21 cellular contexts compared by ENCODE assay signal in the genomic region with DNA sequence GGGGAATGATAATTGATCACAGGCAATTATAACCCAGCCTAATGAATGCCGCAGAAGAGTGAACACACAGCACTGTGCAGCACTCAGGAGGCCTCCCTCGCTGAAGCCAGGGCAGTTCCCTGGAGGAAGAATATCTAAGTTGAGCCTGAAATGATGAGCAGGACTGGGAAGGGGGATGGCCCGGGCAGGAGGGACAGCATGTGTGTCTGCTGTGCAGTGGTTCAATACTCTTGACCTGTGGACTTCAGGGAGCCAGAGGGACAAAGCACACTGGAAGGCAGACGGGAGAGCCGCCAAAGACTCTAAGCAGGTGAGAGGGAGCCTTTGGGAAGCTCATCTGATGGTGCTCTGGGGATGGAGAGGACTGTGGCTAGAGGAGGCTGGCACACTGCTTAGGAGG.
DNase-seq lines count a peak whose midpoint lies in the region; ATAC-seq, FAIRE-seq and TF ChIP-seq lines count a peak whose summit lies in the region.
"Had no signal": no experiment of that assay in that cellular context is flagged by ENCODE, and none has a peak within 500 bp of the region (broad histone marks: within the 10 kb centered on the region; RNA-seq: fewer than 3 reads in every experiment).

No MANE protein-coding gene starts in this region.

- no peak overlapping the region for H3K4me3 Mint-ChIP-seq in stimulated activated effector memory CD8-positive, alpha-beta T cell treated with anti-CD3 and anti-CD28 coated beads, Interleukin-12 subunit alpha, Interleukin-12 subunit beta, amount 100 ng/mL, for 72 hours
- H3K4me3 Mint-ChIP-seq: CD8-positive, alpha-beta T cell had no signal

- ATAC-seq in right lobe of liver (peak in 3 of 4 donors; percentile 22 to 76 (median 35)), HG02571 (IDR thresholded peaks at IDR 0.05; ENCODE audit: unreplicated experiment) (no peak), HG03378 (IDR thresholded peaks at IDR 0.05; ENCODE audit: unreplicated experiment) (no peak), sciatic nerve (no peak)
- ATAC-seq in stimulated activated effector memory CD8-positive, alpha-beta T cell treated with anti-CD3 and anti-CD28 coated beads, Interleukin-12 subunit alpha, Interleukin-12 subunit beta, amount 100 ng/mL, for 72 hours, result peak; percentile 46
- ATAC-seq: CD8-positive, alpha-beta T cell; HCT116 had no signal

- H3K27ac Mint-ChIP-seq in stimulated activated effector memory CD8-positive, alpha-beta T cell treated with anti-CD3 and anti-CD28 coated beads, Interleukin-12 subunit alpha, Interleukin-12 subunit beta, amount 100 ng/mL, for 72 hours, result no peak overlapping the region
- H3K27ac Mint-ChIP-seq: CD8-positive, alpha-beta T cell; IgD-negative memory B cell had no signal

- peak overlapping the region; percentile 63 for H3K4me2 ChIP-seq in BLaER1

- H3K36me3 ChIP-seq in BLaER1 (0 out of 2 replicates have a peak, but pooled peaks cover 4% of the 10 kb centered on the region), bronchial epithelial cell (ENCODE audit: control insufficient read depth, insufficient read depth, low read length) (peaks cover 1% of the 10 kb centered on the region), right lobe of liver (no peaks in the 10 kb centered on the region)

- H3K4me1 ChIP-seq in BLaER1, result peaks cover 58% of the 10 kb centered on the region
- H3K4me1 ChIP-seq in right lobe of liver, result no peaks in the 10 kb centered on the region

- FAIRE-seq in bronchial epithelial cell (lab: Jason Lieb, UNC), result peak; percentile 32
- FAIRE-seq: D721Med, G401.6, GM12891 had no signal

- TF ChIP-seq CTCF in bronchial epithelial cell (IDR thresholded peaks at IDR 0.05; ENCODE audit: insufficient read depth, low read length, severe bottlenecking), result no peak
- TF ChIP-seq CTCF in right lobe of liver (IDR thresholded peaks at IDR 0.05), result no peak

- no peaks in the 10 kb centered on the region for H3K4me1 Mint-ChIP-seq in stimulated activated effector memory CD8-positive, alpha-beta T cell treated with anti-CD3 and anti-CD28 coated beads, Interleukin-12 subunit alpha, Interleukin-12 subunit beta, amount 100 ng/mL, for 72 hours
- H3K4me1 Mint-ChIP-seq: IgD-negative memory B cell had no signal

- H3K9ac ChIP-seq in BLaER1, result peak overlapping the region; percentile 36; the same call in 1 of the 2 replicates

- no peaks in the 10 kb centered on the region for H3K9me3 Mint-ChIP-seq in stimulated activated effector memory CD8-positive, alpha-beta T cell treated with anti-CD3 and anti-CD28 coated beads, Interleukin-12 subunit alpha, Interleukin-12 subunit beta, amount 100 ng/mL, for 72 hours

- H4K20me1 ChIP-seq in BLaER1, result no peaks in the 10 kb centered on the region

- DNase-seq in bronchial epithelial cell (ENCODE audit: low read depth) (no peak), right lobe of liver (no peak), sciatic nerve (ENCODE audit: low spot score) (no peak)
- no peak for DNase-seq in stimulated activated effector memory CD8-positive, alpha-beta T cell treated with anti-CD3 and anti-CD28 coated beads, Interleukin-12 subunit alpha, Interleukin-12 subunit beta, amount 100 ng/mL, for 72 hours (ENCODE audit: low spot score in 2 of 2)
- DNase-seq: 8988T; AML-193; CD8-positive, alpha-beta T cell; COR-L47; DMS153; DMS79 treated with DMSO at 0.1 percent for 48 hours; EL; KG1 had no signal

- H3K9me3 ChIP-seq in BLaER1 (peaks cover 12% of the 10 kb centered on the region), right lobe of liver (no peaks in the 10 kb centered on the region)

- no peak overlapping the region for H3K4me3 ChIP-seq in BLaER1
- no peak overlapping the region for H3K4me3 ChIP-seq in bronchial epithelial cell (ENCODE audit: low read depth, low read length)
- H3K4me3 ChIP-seq in right lobe of liver, result no peak overlapping the region

- H3K27ac ChIP-seq in BLaER1, result peak overlapping the region; percentile 71
- H3K27ac ChIP-seq in right lobe of liver, result no peak overlapping the region
- H3K27ac ChIP-seq: C4-2B had no signal

- intact Hi-C loops in right lobe of liver (cut with DNase I) (no loop called here), sciatic nerve (cut with DNase I) (no loop called here)

- no peaks in the 10 kb centered on the region for H3K36me3 Mint-ChIP-seq in stimulated activated effector memory CD8-positive, alpha-beta T cell treated with anti-CD3 and anti-CD28 coated beads, Interleukin-12 subunit alpha, Interleukin-12 subunit beta, amount 100 ng/mL, for 72 hours
- H3K36me3 Mint-ChIP-seq: CD8-positive, alpha-beta T cell had no signal

- H3K27me3 ChIP-seq in BLaER1 (no peaks in the 10 kb centered on the region), bronchial epithelial cell (ENCODE audit: control insufficient read depth, insufficient read depth, low read length) (no peaks in the 10 kb centered on the region), right lobe of liver (no peaks in the 10 kb centered on the region)

- no peak for TF ChIP-seq POLR2A in right lobe of liver (IDR thresholded peaks at IDR 0.05)

- WGBS in right lobe of liver (ENCODE audit: insufficient coverage, low coverage, low lambda C conversion rate, missing lambda C conversion rate), result 35% methylated on average over 5 of the region's 5 CpGs

Comparison
In these comparisons a context has a peak if more than half of its experiments do, and no peak if none do; other contexts are left out.
1. ATAC-seq: peak in right lobe of liver (3 of 4) and stimulated activated effector memory CD8-positive, alpha-beta T cell treated with anti-CD3 and anti-CD28 coated beads, Interleukin-12 subunit alpha, Interleukin-12 subunit beta, amount 100 ng/mL, for 72 hours (single experiment); none in HG02571 (single experiment), HG03378 (single experiment) and sciatic nerve (single experiment).